Comparison of ENCODE assay signal across 8 cellular contexts in the genomic region with DNA sequence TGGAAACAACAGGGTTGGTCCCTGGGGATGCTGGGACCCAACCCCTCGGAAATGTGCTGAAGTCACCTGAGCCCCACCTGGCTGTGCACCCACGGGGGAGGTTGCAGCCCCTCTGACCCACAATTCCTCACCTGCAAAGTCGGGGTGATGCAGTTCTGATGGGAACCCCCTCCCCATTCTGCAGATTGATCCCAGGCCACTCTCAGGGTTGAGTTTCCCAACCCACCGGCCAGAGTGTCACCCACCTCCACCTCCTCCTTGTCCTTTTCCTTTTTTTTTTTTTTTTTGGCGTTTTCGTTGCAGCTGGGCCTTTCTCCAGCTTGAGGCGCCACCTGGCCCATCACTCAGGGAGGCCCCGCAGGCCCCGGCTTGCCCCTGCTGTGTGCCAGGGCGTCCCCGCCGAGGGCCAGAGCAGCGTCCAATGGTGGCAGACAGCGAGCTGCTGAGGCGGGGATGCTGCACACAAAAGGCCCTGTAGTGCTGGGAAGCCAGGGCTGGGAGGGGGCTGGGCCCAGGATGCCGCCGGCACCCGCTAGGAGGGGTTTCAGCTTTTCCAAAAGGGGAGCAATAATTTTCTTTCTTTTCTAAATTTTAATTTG. TPM values are rescaled to one million over a fixed set of nuclear protein-coding genes. Genes with fewer than 3 reads are reported as not detected.
DNase-seq lines count a peak whose midpoint lies in the region; ATAC-seq and TF ChIP-seq lines count a peak whose summit lies in the region.

No MANE protein-coding gene starts in this region.

- peak overlapping the region; percentile 61 for H3K4me2 ChIP-seq in skeletal muscle satellite cell (ENCODE audit: low read length)

- ATAC-seq in HG02870 (IDR thresholded peaks at IDR 0.05; ENCODE audit: unreplicated experiment), result no peak

- H3K4me3 ChIP-seq in HUES64 (ENCODE audit: low read length) (no peak overlapping the region), skeletal muscle satellite cell (ENCODE audit: low read length) (no peak overlapping the region)

- H3K27ac ChIP-seq in HUES64 (ENCODE audit: low read depth, low read length), result no peak overlapping the region

- WGBS in HUES64, result 64% methylated on average over 18 of the region's 18 CpGs

- H3K9ac ChIP-seq in HUES64 (ENCODE audit: low read depth, low read length) (0 out of 2 replicates have a peak overlapping the region, but pooled peaks have one; percentile 35), skeletal muscle satellite cell (ENCODE audit: low read depth, low read length) (peak overlapping the region; percentile 50)

- H3K4me1 ChIP-seq in HUES64 (ENCODE audit: insufficient read depth, low read length), result peaks cover 13% of the 10 kb centered on the region
- peaks cover 42% of the 10 kb centered on the region for H3K4me1 ChIP-seq in skeletal muscle satellite cell (ENCODE audit: control insufficient read depth, insufficient read depth, low read length)

- DNase-seq in globus pallidus (ENCODE audit: low spot score), result peak; percentile 88
- no peak for DNase-seq in kidney glomerular epithelial cell (lab: John Stamatoyannopoulos, UW)
- no peak for DNase-seq in stimulated activated CD8-positive, alpha-beta memory T cell treated with anti-CD3 and anti-CD28 coated beads, Interleukin-4, amount 100 ng/mL, for 48 hours
- DNase-seq in activated CD4-positive, alpha-beta T cell treated with anti-CD3 and anti-CD28 coated beads, Interleukin-2, amount 50 U/mL, for 48 hours, result no peak

- H3K36me3 ChIP-seq in HUES64 (ENCODE audit: insufficient read depth, low read length) (peaks cover 19% of the 10 kb centered on the region), skeletal muscle satellite cell (ENCODE audit: insufficient read depth, low read length) (peaks cover 30% of the 10 kb centered on the region)

- H3K9me3 ChIP-seq in HUES64 (ENCODE audit: insufficient read depth, low read depth, low read length) (no peaks in the 10 kb centered on the region), skeletal muscle satellite cell (replicated peaks; ENCODE audit: low read length) (no peaks in the 10 kb centered on the region)

- H3K27me3 ChIP-seq in HUES64 (ENCODE audit: insufficient read depth, low read length), result no peaks in the 10 kb centered on the region
- H3K27me3 ChIP-seq in skeletal muscle satellite cell (ENCODE audit: control insufficient read depth, insufficient read depth, low read length), result no peaks in the 10 kb centered on the region

TF ChIP-seq in PFSK-1, 5 proteins besides CTCF, POLR2A, EP300 and RAD21:
- TF ChIP-seq FOXP2 (optimal IDR thresholded peaks at IDR 0.05; ENCODE audit: borderline replicate concordance, extremely low read depth, extremely low read length, insufficient read depth) (peak; percentile 44), POLR2AphosphoS5 (IDR thresholded peaks at IDR 0.05; ENCODE audit: low read depth, low read length) (no peak)

RNA-seq across cellular contexts. Expression of a gene that starts 4.6 kb away (rescaled TPM):
- polyA plus RNA-seq in HUES64 (2013, experiment 1 of 2), result 42.3 TPM
- polyA plus RNA-seq in HUES64 (2013, experiment 2 of 2), result 48.1 TPM
- polyA plus RNA-seq in PFSK-1 (2012; ENCODE audit: insufficient read length, low read depth), result 57.7 TPM
- 19.8 and 22.5 TPM in 2 replicates for total RNA-seq in skeletal muscle satellite cell (2012; rRNA removed)

RNA-seq across cellular contexts. Expression of a gene that starts 16.0 kb away (rescaled TPM):
- 12.3 TPM for polyA plus RNA-seq in HUES64 (2013, experiment 1 of 2)
- 13.2 TPM for polyA plus RNA-seq in HUES64 (2013, experiment 2 of 2)
- polyA plus RNA-seq in PFSK-1 (2012; ENCODE audit: insufficient read length, low read depth), result 38.5 TPM
- total RNA-seq in skeletal muscle satellite cell (2012; rRNA removed), result 72.0 and 80.6 TPM in 2 replicates

RNA-seq across cellular contexts. Expression of a gene that starts 35.5 kb away (rescaled TPM):
- polyA plus RNA-seq in HUES64 (2013, experiment 1 of 2), result 25.7 TPM
- 25.9 TPM for polyA plus RNA-seq in HUES64 (2013, experiment 2 of 2)
- 30.6 TPM for polyA plus RNA-seq in PFSK-1 (2012; ENCODE audit: insufficient read length, low read depth)
- total RNA-seq in skeletal muscle satellite cell (2012; rRNA removed), result 9.9 and 12.9 TPM in 2 replicates

RNA-seq across cellular contexts. Expression of a gene that starts 46.3 kb away (rescaled TPM):
- polyA plus RNA-seq in HUES64 (2013, experiment 1 of 2), result 3.5 TPM
- 5.1 TPM for polyA plus RNA-seq in HUES64 (2013, experiment 2 of 2)
- polyA plus RNA-seq in PFSK-1 (2012; ENCODE audit: insufficient read length, low read depth), result 28.4 TPM
- 1.0 and 2.0 TPM in 2 replicates for total RNA-seq in skeletal muscle satellite cell (2012; rRNA removed)

RNA-seq across cellular contexts. Expression of a gene that starts 60.0 kb away (rescaled TPM):
- polyA plus RNA-seq in HUES64 (2013, experiment 1 of 2), result 3.8 TPM
- polyA plus RNA-seq in HUES64 (2013, experiment 2 of 2), result 4.2 TPM
- 11.2 TPM for polyA plus RNA-seq in PFSK-1 (2012; ENCODE audit: insufficient read length, low read depth)
- total RNA-seq in skeletal muscle satellite cell (2012; rRNA removed), result 1.8 and 4.4 TPM in 2 replicates
